Comparison of ENCODE assay signal across 1 cellular context in genomic region chr1:204923209-204923608, GRCh38.
TF ChIP-seq lines count a peak whose summit lies in the region.

No MANE protein-coding gene starts in this region.

TF ChIP-seq in HepG2, 621 proteins besides CTCF, POLR2A, EP300 and RAD21:
- TF ChIP-seq, protein P1, sequence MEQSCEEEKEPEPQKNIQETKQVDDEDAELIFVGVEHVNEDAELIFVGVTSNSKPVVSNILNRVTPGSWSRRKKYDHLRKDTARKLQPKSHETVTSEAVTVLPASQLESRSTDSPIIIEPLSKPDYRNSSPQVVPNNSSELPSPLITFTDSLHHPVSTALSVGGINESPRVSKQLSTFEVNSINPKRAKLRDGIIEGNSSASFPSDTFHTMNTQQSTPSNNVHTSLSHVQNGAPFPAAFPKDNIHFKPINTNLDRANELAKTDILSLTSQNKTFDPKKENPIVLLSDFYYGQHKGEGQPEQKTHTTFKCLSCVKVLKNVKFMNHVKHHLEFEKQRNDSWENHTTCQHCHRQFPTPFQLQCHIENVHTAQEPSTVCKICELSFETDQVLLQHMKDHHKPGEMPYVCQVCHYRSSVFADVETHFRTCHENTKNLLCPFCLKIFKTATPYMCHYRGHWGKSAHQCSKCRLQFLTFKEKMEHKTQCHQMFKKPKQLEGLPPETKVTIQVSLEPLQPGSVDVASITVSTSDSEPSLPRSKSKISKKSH (CRISPR knock-in tag; IDR thresholded peaks at IDR 0.05; ENCODE audit: borderline replicate concordance), result no peak
